ENCODE assay signal across 1 cellular context in the genomic region with DNA sequence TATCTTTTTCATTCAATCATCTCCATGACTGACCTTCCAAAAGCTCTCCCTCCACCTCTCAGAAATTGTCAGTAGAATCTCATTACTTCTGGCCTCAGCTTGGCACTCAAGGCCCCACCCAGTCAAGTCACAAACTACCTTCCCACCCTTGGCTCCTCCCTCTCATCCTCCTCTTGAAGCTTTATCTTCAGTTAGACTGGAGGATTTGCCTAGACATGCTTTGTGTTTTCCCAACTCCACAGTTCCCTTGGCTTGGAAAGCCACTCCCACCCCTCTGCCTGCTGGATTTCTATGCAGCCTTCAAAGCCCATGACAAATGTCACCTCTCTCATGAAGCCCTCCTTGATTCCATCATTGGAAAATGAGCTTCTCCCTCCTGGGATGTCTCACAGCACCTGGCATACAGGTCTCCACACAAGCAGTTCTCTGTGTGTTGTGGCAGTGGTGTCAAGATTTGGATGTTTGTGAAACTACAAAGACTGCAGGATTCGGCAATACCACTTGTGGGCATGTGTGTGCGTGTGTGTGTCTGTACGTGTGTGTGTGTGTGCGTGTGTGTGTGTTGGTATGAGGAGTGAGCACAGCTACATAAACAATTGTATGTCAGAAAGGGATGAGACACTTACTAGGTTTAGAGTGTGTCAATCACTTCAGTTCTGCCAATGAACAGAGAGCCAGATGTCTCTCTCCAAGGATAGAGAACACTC.
TF ChIP-seq lines count a peak whose summit lies in the region.

No MANE protein-coding gene starts in this region.

TF ChIP-seq in IMR-90, 13 proteins besides CTCF, POLR2A, EP300 and RAD21:
- TF ChIP-seq MXI1 (IDR thresholded peaks at IDR 0.05; ENCODE audit: borderline replicate concordance, low read depth, low read length): no peak
- no peak for TF ChIP-seq FOS (IDR thresholded peaks at IDR 0.05; ENCODE audit: low read depth, low read length)
- TF ChIP-seq NFE2L2 (IDR thresholded peaks at IDR 0.05; ENCODE audit: low read depth, low read length): no peak
- no peak for TF ChIP-seq RFX5 (IDR thresholded peaks at IDR 0.05; ENCODE audit: low read depth, low read length)
- TF ChIP-seq CHD1 (IDR thresholded peaks at IDR 0.05; ENCODE audit: low read depth, low read length): no peak
- no peak for TF ChIP-seq CEBPB (IDR thresholded peaks at IDR 0.05; ENCODE audit: low read depth, low read length)
- TF ChIP-seq RCOR1 (IDR thresholded peaks at IDR 0.05; ENCODE audit: insufficient replicate concordance, low read length): no peak
- TF ChIP-seq MAZ (IDR thresholded peaks at IDR 0.05; ENCODE audit: borderline replicate concordance, low read depth, low read length): no peak
- no peak for TF ChIP-seq MAFK (IDR thresholded peaks at IDR 0.05; ENCODE audit: low read depth, low read length)
- no peak for TF ChIP-seq USF2 (IDR thresholded peaks at IDR 0.05; ENCODE audit: low read depth, low read length)
- TF ChIP-seq SMC3 (IDR thresholded peaks at IDR 0.05; ENCODE audit: low read depth, low read length): no peak
- no peak for TF ChIP-seq ELK1 (IDR thresholded peaks at IDR 0.05; ENCODE audit: borderline replicate concordance, low read depth, low read length)
- TF ChIP-seq BHLHE40 (IDR thresholded peaks at IDR 0.05; ENCODE audit: low read depth, low read length): no peak
